9 cellular contexts compared by ENCODE assay signal in genomic region chrX:65673857-65674350, GRCh38. TPM values are rescaled to one million over a fixed set of nuclear protein-coding genes. Genes with fewer than 3 reads are reported as not detected.
DNase-seq lines count a peak whose midpoint lies in the region; ATAC-seq, FAIRE-seq and TF ChIP-seq lines count a peak whose summit lies in the region.
"Had no signal": no experiment of that assay in that cellular context is flagged by ENCODE, and none has a peak within 500 bp of the region (broad histone marks: within the 10 kb centered on the region; RNA-seq: fewer than 3 reads in every experiment).

No MANE protein-coding gene starts in this region.

- BruUV-seq in HepG2 (replicated peaks; lab: Mats Ljungman, UMichigan) (no TSS peak), mammary epithelial cell (replicated peaks; lab: Mats Ljungman, UMichigan) (no TSS peak)

- intact Hi-C loops in HepG2 (cut with micrococcal nuclease; ENCODE audit: unreplicated experiment) = no loop called here
- intact Hi-C loops in mammary epithelial cell (cut with micrococcal nuclease) = no loop called here
- intact Hi-C loops in aorta (cut with DNase I) = no loop called here

- H3K79me1 ChIP-seq in mesenchymal stem cell (replicated peaks; ENCODE audit: low read length, poor library complexity, severe bottlenecking) = no peaks in the 10 kb centered on the region

- H3K18ac ChIP-seq in mesenchymal stem cell (ENCODE audit: low read depth in 1 of 2, low read length in 2 of 2) = peak overlapping the region in 1 of 2 experiments; percentile 48

- H3K4me1 ChIP-seq in liver (ENCODE audit: control insufficient read depth in 4 of 4, insufficient read depth in 4 of 4, low read length in 3 of 4) (peaks cover 0 to 17% (median 9%) of the 10 kb centered on the region in 4 donors), HepG2 (ENCODE audit: insufficient read depth, low read length) (no peaks in the 10 kb centered on the region), mammary epithelial cell (ENCODE audit: insufficient read depth, low read length) (peaks cover 31% of the 10 kb centered on the region), mesenchymal stem cell (ENCODE audit: control insufficient read depth, insufficient read depth, low read depth, low read length) (peaks cover 1% of the 10 kb centered on the region), aorta (ENCODE audit: control insufficient read depth in 1 of 2, insufficient read depth in 2 of 2, low read length in 2 of 2) (peaks cover 0 to 3% of the 10 kb centered on the region in 2 donors)

- H3K27me3 ChIP-seq in liver (ENCODE audit: control insufficient read depth in 4 of 4, insufficient read depth in 4 of 4, low read length in 3 of 4) (no peaks in the 10 kb centered on the region), HepG2 (ENCODE audit: control insufficient read depth in 1 of 2, insufficient read depth in 2 of 2, low read length in 2 of 2) (no peaks in the 10 kb centered on the region), mammary epithelial cell (ENCODE audit: insufficient read depth, low read length) (no peaks in the 10 kb centered on the region), mesenchymal stem cell (ENCODE audit: control insufficient read depth in 1 of 2, insufficient read depth in 1 of 2, low read length in 2 of 2) (peaks cover 0 to 2% of the 10 kb centered on the region in 2 experiments), aorta (ENCODE audit: control insufficient read depth in 1 of 2, insufficient read depth in 2 of 2, low read length in 1 of 2) (no peaks in the 10 kb centered on the region)

- H2BK12ac ChIP-seq in mesenchymal stem cell (ENCODE audit: low read length in 2 of 2) = no peak overlapping the region

- no peak overlapping the region for H3K23ac ChIP-seq in mesenchymal stem cell (ENCODE audit: low read length in 2 of 2)

- TF ChIP-seq RAD21 in liver (IDR thresholded peaks at IDR 0.05) (no peak), HepG2 (CRISPR knock-in tag; IDR thresholded peaks at IDR 0.05) (no peak)

- TF ChIP-seq CTCF in liver (IDR thresholded peaks at IDR 0.05; ENCODE audit: low read depth, low read length, missing input control) = no peak
- no peak for TF ChIP-seq CTCF in HepG2 (CRISPR knock-in tag; IDR thresholded peaks at IDR 0.05)
- TF ChIP-seq CTCF in mammary epithelial cell (conservative IDR thresholded peaks at IDR 0.05 in 1 of 2, IDR thresholded peaks at IDR 0.05 in 1 of 2; ENCODE audit: extremely low read depth in 1 of 2, insufficient read depth in 1 of 2, low read depth in 1 of 2, low read length in 2 of 2) = no peak

- no peak overlapping the region for H2AK5ac ChIP-seq in mesenchymal stem cell (ENCODE audit: low read length, severe bottlenecking)

- H4K8ac ChIP-seq in mesenchymal stem cell (ENCODE audit: low read length) = no peak overlapping the region

- ATAC-seq in HepG2 (no peak), aorta (ENCODE audit: low FRiP score) (no peak), HG02678 (IDR thresholded peaks at IDR 0.05; ENCODE audit: unreplicated experiment) (no peak)

- H3K14ac ChIP-seq in mesenchymal stem cell (ENCODE audit: low read length in 2 of 2) = no peak overlapping the region

- TF ChIP-seq EP300 in HepG2 (IDR thresholded peaks at IDR 0.05; ENCODE audit: low read depth in 2 of 2, low read length in 2 of 2) = no peak
- no peak for TF ChIP-seq EP300 in HepG2 (CRISPR knock-in tag; IDR thresholded peaks at IDR 0.05; ENCODE audit: borderline replicate concordance)

- peak overlapping the region; percentile 39 to 70 for H3K27ac ChIP-seq in liver (ENCODE audit: low read depth in 1 of 2, low read length in 2 of 2)
- H3K27ac ChIP-seq in HepG2 (ENCODE audit: extremely low read length, insufficient read depth, low read length) = no peak overlapping the region
- peak overlapping the region; percentile 18 for H3K27ac ChIP-seq in mammary epithelial cell (ENCODE audit: insufficient read depth, low read depth, low read length)
- H3K27ac ChIP-seq in mesenchymal stem cell (ENCODE audit: low read length, poor library complexity, severe bottlenecking) = no peak overlapping the region
- peak overlapping the region; percentile 76 to 83 for H3K27ac ChIP-seq in aorta (ENCODE audit: low read depth in 1 of 2, low read length in 2 of 2)

- H3K36me3 ChIP-seq in liver (ENCODE audit: control insufficient read depth in 4 of 4, insufficient read depth in 3 of 4, low read depth in 1 of 4, low read length in 3 of 4) (no peaks in the 10 kb centered on the region), HepG2 (replicated peaks in 1 of 2; ENCODE audit: control insufficient read depth in 1 of 2, insufficient read depth in 2 of 2, low read length in 2 of 2) (no peaks in the 10 kb centered on the region), mammary epithelial cell (ENCODE audit: insufficient read depth, low read length) (no peaks in the 10 kb centered on the region), mesenchymal stem cell (ENCODE audit: control insufficient read depth in 1 of 2, insufficient read depth in 2 of 2, low read depth in 1 of 2, low read length in 2 of 2) (peaks cover 0 to 3% of the 10 kb centered on the region in 2 experiments), aorta (ENCODE audit: control insufficient read depth in 1 of 2, insufficient read depth in 2 of 2, low read length in 1 of 2) (peaks cover 0 to 1% of the 10 kb centered on the region in 2 donors)

- H3K4me3 ChIP-seq in liver (ENCODE audit: low read depth in 1 of 3, low read length in 3 of 3) = no peak overlapping the region
- no peak overlapping the region for H3K4me3 ChIP-seq in HepG2 (replicated peaks in 1 of 3; ENCODE audit: insufficient read depth in 1 of 3, low read depth in 2 of 3, low read length in 3 of 3)
- no peak overlapping the region for H3K4me3 ChIP-seq in mammary epithelial cell (replicated peaks in 1 of 3; ENCODE audit: insufficient read depth in 1 of 3, low read depth in 2 of 3, low read length in 3 of 3)
- peak overlapping the region in 1 of 2 experiments; percentile 50 for H3K4me3 ChIP-seq in mesenchymal stem cell (ENCODE audit: insufficient read depth in 1 of 2, low read depth in 1 of 2, low read length in 2 of 2)
- no peak overlapping the region for H3K4me3 ChIP-seq in aorta (ENCODE audit: low read length in 2 of 2)

- H3K9me3 ChIP-seq in liver (ENCODE audit: control insufficient read depth in 4 of 4, low read length in 3 of 4) = no peaks in the 10 kb centered on the region
- H3K9me3 ChIP-seq in HepG2 (ENCODE audit: low read length) = no peaks in the 10 kb centered on the region
- H3K9me3 ChIP-seq in mammary epithelial cell (replicated peaks; ENCODE audit: insufficient read depth, low read length) = no peaks in the 10 kb centered on the region
- no peaks in the 10 kb centered on the region for H3K9me3 ChIP-seq in mesenchymal stem cell (ENCODE audit: control insufficient read depth, low read length)
- H3K9me3 ChIP-seq in aorta (ENCODE audit: control insufficient read depth, low read length) = no peaks in the 10 kb centered on the region

- no peak overlapping the region for H2AFZ ChIP-seq in HepG2 (ENCODE audit: low read length)
- H2AFZ ChIP-seq in mammary epithelial cell (ENCODE audit: low read depth, low read length) = no peak overlapping the region
- no peak overlapping the region for H2AFZ ChIP-seq in mesenchymal stem cell (ENCODE audit: low read depth, low read length)

- H3K9ac ChIP-seq in liver (ENCODE audit: low read depth in 1 of 2, low read length in 2 of 2) (peak overlapping the region in 1 of 2 donors; percentile 10), HepG2 (ENCODE audit: insufficient read depth, low read depth, low read length) (no peak overlapping the region), mammary epithelial cell (ENCODE audit: insufficient read depth, low read length) (no peak overlapping the region), mesenchymal stem cell (ENCODE audit: low read length) (peak overlapping the region; percentile 39)

- H2BK15ac ChIP-seq in mesenchymal stem cell (ENCODE audit: low read depth, poor library complexity, severe bottlenecking) = no peak overlapping the region

- CTCF ChIA-PET in HepG2 (lab: Yijun Ruan, JAX; ENCODE audit: low intra/inter-chr PET ratio, low total read pairs) (no interaction called here), mammary epithelial cell (lab: Charles Lee; ENCODE audit: low non-redundant PET) (no interaction called here)

- H3K4ac ChIP-seq in mesenchymal stem cell (ENCODE audit: low read depth in 1 of 2, low read length in 2 of 2) = no peak overlapping the region

- H2BK120ac ChIP-seq in mesenchymal stem cell (ENCODE audit: low read depth, low read length) = no peak overlapping the region

- no peak for FAIRE-seq in HepG2 (lab: Jason Lieb, UNC)

- dilution Hi-C loops in mammary epithelial cell (cut with HindIII; ENCODE audit: low sequenced_read_pairs) = no loop called here

- POLR2A ChIA-PET in HepG2 (lab: Yijun Ruan, JAX) = no interaction called here

- 67% methylated on average over 4 of the region's 4 CpGs for WGBS in liver
- 0% methylated on average over 3 of the region's 4 CpGs for WGBS in HepG2 (ENCODE audit: low lambda C conversion rate)
- WGBS in mammary epithelial cell (ENCODE audit: low coverage, missing lambda C conversion rate) = 35% methylated on average over 4 of the region's 4 CpGs
- WGBS in mesenchymal stem cell = 89% methylated on average over 4 of the region's 4 CpGs
- 10 to 30% methylated on average over 4 of the region's 4 CpGs for WGBS in aorta, 2 donors

- DNase-seq in HepG2 (ENCODE audit: low spot score) = no peak
- DNase-seq in mammary epithelial cell = no peak
- no peak for DNase-seq in mesenchymal stem cell
- DNase-seq in aorta = no peak
- DNase-seq in stimulated activated naive CD4-positive, alpha-beta T cell (lab: John Stamatoyannopoulos, UW) = no peak
- no peak for DNase-seq in ACHN
- DNase-seq: stimulated activated CD4-positive, alpha-beta T cell treated with anti-CD3 and anti-CD28 coated beads, Interleukin-1b, Interleukin-23, amount 100 ng/mL, for 48 hours had no signal

- no peaks in the 10 kb centered on the region for H4K20me1 ChIP-seq in HepG2 (ENCODE audit: insufficient read depth, low read length)
- H4K20me1 ChIP-seq in mammary epithelial cell (ENCODE audit: insufficient read depth, low read length) = no peaks in the 10 kb centered on the region

- no peak for TF ChIP-seq POLR2A in HepG2 (IDR thresholded peaks at IDR 0.05; ENCODE audit: insufficient read depth in 1 of 2, low read depth in 2 of 2, low read length in 2 of 2)

- H4K91ac ChIP-seq in mesenchymal stem cell (ENCODE audit: low read length) = no peak overlapping the region

- H3K4me2 ChIP-seq in HepG2 (ENCODE audit: low read depth, low read length) (no peak overlapping the region), mammary epithelial cell (ENCODE audit: insufficient read depth, low read depth, low read length) (peak overlapping the region; percentile 26), mesenchymal stem cell (ENCODE audit: low read length, poor library complexity, severe bottlenecking) (no peak overlapping the region)

- H2BK5ac ChIP-seq in mesenchymal stem cell (ENCODE audit: low read depth, low read length, poor library complexity, severe bottlenecking) = no peak overlapping the region

- no peaks in the 10 kb centered on the region for H3K79me2 ChIP-seq in HepG2 (ENCODE audit: insufficient read depth, low read length)
- peaks cover 96% of the 10 kb centered on the region for H3K79me2 ChIP-seq in mammary epithelial cell (ENCODE audit: insufficient read depth, low read length)

- in situ Hi-C loops in HepG2 (cut with HindIII; ENCODE audit: extremely low pct_ligation_motif_present, low pct_unique_long_range_greater_than_20kb) = no loop called here
- in situ Hi-C loops in mammary epithelial cell (cut with MboI; ENCODE audit: low sequenced_read_pairs in 2 of 2) = no loop called here
- in situ Hi-C loops in ACHN (cut with HindIII; ENCODE audit: low pct_ligation_motif_present, low pct_unique_long_range_greater_than_20kb, low sequenced_read_pairs) = no loop called here

RNA-seq across cellular contexts. Expression of gene MSN, which starts 6.5 kb away (rescaled TPM):
- total RNA-seq in liver (10 to 100 TPM; 34.6 to 46.5 TPM), HepG2 (2016; rRNA removed; fragmentation: Illumina TruSeq; extraction: Trizol) (not detected in 2 replicates), mammary epithelial cell (100 to 1,000 TPM; 261 to 317 TPM), aorta (100 to 1,000 TPM; 374 to 532 TPM)
- polyA plus RNA-seq in liver (10 to 100 TPM; 24.3 to 70.0 TPM), HepG2 (2011; rRNA removed) (0.15 and 0.40 TPM in 2 replicates), mammary epithelial cell (374 TPM), aorta (100 to 1,000 TPM; 128 to 160 TPM)
- not detected in 2 replicates for total RNA-seq in HepG2 (2016; cell fraction: cytosol; rRNA removed; fragmentation: Illumina TruSeq; extraction: Trizol; ENCODE audit: low read depth)
- total RNA-seq in HepG2 (2016; cell fraction: insoluble cytoplasmic fraction; rRNA removed; fragmentation: Illumina TruSeq; extraction: Trizol) = not detected in 2 replicates
- total RNA-seq in HepG2 (2016; cell fraction: membrane; rRNA removed; fragmentation: Illumina TruSeq; extraction: Trizol) = not detected in 2 replicates
- total RNA-seq in HepG2 (2016; cell fraction: nucleus; rRNA removed; fragmentation: Illumina TruSeq; extraction: Trizol) = 0.09 TPM in 1 of 2 replicates, not detected in the other
- polyA plus RNA-seq in HepG2 (2011; cell fraction: cytosol; rRNA removed) = 0.12 and 0.19 TPM in 2 replicates
- 0.06 and 0.29 TPM in 2 replicates for polyA plus RNA-seq in HepG2 (2011; cell fraction: nucleus; rRNA removed)
- polyA plus RNA-seq in HepG2 (2012) = 0.09 TPM in 1 of 2 replicates, not detected in the other
- polyA plus RNA-seq in HepG2 (2016; cell fraction: cytosol; fragmentation: Illumina TruSeq; extraction: Trizol; ENCODE audit: low read depth) = not detected in 2 replicates
- polyA plus RNA-seq in HepG2 (2016; cell fraction: insoluble cytoplasmic fraction; fragmentation: Illumina TruSeq; extraction: Trizol; ENCODE audit: low read depth) = 0.05 TPM in 1 of 2 replicates, not detected in the other
- not detected in 2 replicates for polyA plus RNA-seq in HepG2 (2016; cell fraction: membrane; fragmentation: Illumina TruSeq; extraction: Trizol; ENCODE audit: low read depth)
- polyA plus RNA-seq in HepG2 (2016; cell fraction: nucleus; fragmentation: Illumina TruSeq; extraction: Trizol; ENCODE audit: insufficient read depth, low read depth) = not detected in 2 replicates
- 0.94 and 357 TPM in 2 replicates for polyA minus RNA-seq in HepG2 (2011; rRNA and poly(A)+ RNA removed; ENCODE audit: low replicate concordance)
- polyA minus RNA-seq in HepG2 (2011; cell fraction: cytosol; rRNA and poly(A)+ RNA removed) = 0.59 and 0.70 TPM in 2 replicates
- 0.37 and 0.52 TPM in 2 replicates for polyA minus RNA-seq in HepG2 (2011; cell fraction: nucleus; rRNA and poly(A)+ RNA removed)
- polyA minus RNA-seq in mammary epithelial cell = 640 TPM
- polyA plus RNA-seq in mesenchymal stem cell (2013, experiment 1 of 2) = 287 TPM
- 277 TPM for polyA plus RNA-seq in mesenchymal stem cell (2013, experiment 2 of 2)

Comparison
In these comparisons a context has a peak if more than half of its experiments do, and no peak if none do; other contexts are left out.
1. H3K27ac ChIP-seq: peak in liver (2 of 2), mammary epithelial cell (single experiment) and aorta (2 of 2); none in HepG2 (single experiment) and mesenchymal stem cell (single experiment).
2. RNA of gene MSN, which starts 6.5 kb away (total RNA-seq): 374 to 532 TPM in aorta, 261 to 317 TPM in mammary epithelial cell and 34.6 to 46.5 TPM in liver; 0.09 TPM in HepG2; every median in the first group is over 10 times any median in the second.